In the genomic region with DNA sequence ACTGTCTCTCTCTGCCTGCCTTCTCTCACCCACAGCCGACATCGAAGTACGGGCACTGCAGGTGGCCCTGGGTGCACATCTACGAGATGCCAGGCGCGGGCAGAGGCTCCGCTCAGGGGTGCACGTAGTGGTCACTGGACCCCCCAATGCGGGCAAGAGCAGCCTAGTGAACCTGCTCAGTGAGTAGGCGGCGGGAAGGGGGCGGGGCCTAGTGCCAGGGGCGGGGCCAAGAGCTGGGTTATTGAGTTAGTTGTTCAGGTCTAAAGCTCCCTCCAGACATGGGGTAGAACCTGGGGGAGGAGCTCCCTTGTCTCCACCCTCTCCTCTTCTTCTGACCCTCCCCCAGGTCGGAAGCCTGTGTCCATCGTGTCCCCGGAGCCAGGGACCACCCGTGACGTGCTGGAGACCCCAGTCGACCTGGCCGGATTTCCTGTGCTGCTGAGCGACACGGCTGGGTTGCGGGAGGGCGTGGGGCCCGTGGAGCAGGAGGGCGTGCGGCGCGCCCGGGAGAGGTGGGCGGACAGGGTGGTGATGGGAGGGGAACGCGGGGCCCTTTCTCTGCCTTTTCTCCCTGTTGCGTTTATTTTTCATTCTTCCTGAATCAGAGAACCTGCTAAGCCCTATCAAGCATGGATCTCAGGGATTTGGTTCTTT, we compare ENCODE assay signal across 9 cellular contexts. TPM values are rescaled to one million over a fixed set of nuclear protein-coding genes. Genes with fewer than 3 reads are reported as not detected.
A peak's percentile ranks its signal among the peaks of the same experiment; 100 is the strongest.
DNase-seq lines count a peak whose midpoint lies in the region; ATAC-seq lines count a peak whose summit lies in the region.
"Had no signal": no experiment of that assay in that cellular context is flagged by ENCODE, and none has a peak within 500 bp of the region (broad histone marks: within the 10 kb centered on the region; RNA-seq: fewer than 3 reads in every experiment).

No MANE protein-coding gene starts in this region.

- H3K9me3 Mint-ChIP-seq in stimulated activated naive B cell treated with anti-CD40 and anti-IgM and Interleukin-4, amounts not matched to agents 10 μg/mL and 1 μg/mL and 100 μg/mL, for 72 hours: no peaks in the 10 kb centered on the region

- H3K36me3 Mint-ChIP-seq in stimulated activated naive B cell treated with anti-CD40 and anti-IgM and Interleukin-4, amounts not matched to agents 10 μg/mL and 1 μg/mL and 100 μg/mL, for 72 hours: peaks cover 18 to 36% of the 10 kb centered on the region in 2 donors

- H3K4me1 Mint-ChIP-seq in stimulated activated naive B cell treated with anti-CD40 and anti-IgM and Interleukin-4, amounts not matched to agents 10 μg/mL and 1 μg/mL and 100 μg/mL, for 72 hours: peaks cover 19 to 51% of the 10 kb centered on the region in 2 donors

- no peaks in the 10 kb centered on the region for H3K27me3 Mint-ChIP-seq in stimulated activated naive B cell treated with anti-CD40 and anti-IgM and Interleukin-4, amounts not matched to agents 10 μg/mL and 1 μg/mL and 100 μg/mL, for 72 hours

- ATAC-seq in stimulated activated naive B cell treated with anti-CD40 and anti-IgM and Interleukin-4, amounts not matched to agents 10 μg/mL and 1 μg/mL and 100 μg/mL, for 72 hours (replicated peaks): no peak
- no peak for ATAC-seq in HG03139 (IDR thresholded peaks at IDR 0.05; ENCODE audit: unreplicated experiment)
- ATAC-seq: left ventricle myocardium superior had no signal

- DNase-seq in activated CD8-positive, alpha-beta memory T cell treated with anti-CD3 and anti-CD28 coated beads for 24 hours: peak; percentile 77
- DNase-seq in activated CD8-positive, alpha-beta memory T cell treated with anti-CD3 and anti-CD28 coated beads, Interleukin-2, amount 50 U/mL, for 4 hours: no peak
- DNase-seq in activated CD4-positive, alpha-beta T cell treated with anti-CD3 and anti-CD28 coated beads, Interleukin-2, amount 50 U/mL, for 4 hours: peak; percentile 39 to 42
- DNase-seq in germinal center (ENCODE audit: low spot score) (peak; percentile 52), dermis blood vessel endothelial cell (no peak), mesenteric fat pad (ENCODE audit: low spot score) (no peak)
- no peak for DNase-seq in stimulated activated naive B cell treated with anti-CD40 and anti-IgM and Interleukin-4, amounts not matched to agents 10 μg/mL and 1 μg/mL and 100 μg/mL, for 72 hours

- H3K27ac Mint-ChIP-seq in stimulated activated naive B cell treated with anti-CD40 and anti-IgM and Interleukin-4, amounts not matched to agents 10 μg/mL and 1 μg/mL and 100 μg/mL, for 72 hours: no peak overlapping the region

- peak overlapping the region; percentile 65 to 94 for H3K4me3 Mint-ChIP-seq in stimulated activated naive B cell treated with anti-CD40 and anti-IgM and Interleukin-4, amounts not matched to agents 10 μg/mL and 1 μg/mL and 100 μg/mL, for 72 hours

RNA-seq across cellular contexts. Expression of a gene that starts 1.9 kb away (rescaled TPM):
- 12.3 and 14.1 TPM in 2 replicates for total RNA-seq in dermis blood vessel endothelial cell
- 13.1 TPM for total RNA-seq in mesenteric fat pad

RNA-seq across cellular contexts. Expression of a gene that starts 4.6 kb away (rescaled TPM):
- total RNA-seq in dermis blood vessel endothelial cell (5.0 and 6.8 TPM in 2 replicates), mesenteric fat pad (16.2 TPM)

RNA-seq across cellular contexts. Expression of a gene that starts 29.9 kb away (rescaled TPM):
- total RNA-seq in dermis blood vessel endothelial cell (20.9 and 39.3 TPM in 2 replicates), mesenteric fat pad (45.6 TPM)

RNA-seq across cellular contexts. Expression of a gene that starts 33.5 kb away (rescaled TPM):
- total RNA-seq in dermis blood vessel endothelial cell (40.1 and 52.4 TPM in 2 replicates), mesenteric fat pad (99.2 TPM)

RNA-seq across cellular contexts. Expression of a gene that starts 36.0 kb away (rescaled TPM):
- total RNA-seq in dermis blood vessel endothelial cell: 9.5 and 11.7 TPM in 2 replicates
- total RNA-seq in mesenteric fat pad: 12.9 TPM

Comparison
In these comparisons a context has a peak if more than half of its experiments do, and no peak if none do; other contexts are left out.
1. DNase-seq: peak in activated CD8-positive, alpha-beta memory T cell treated with anti-CD3 and anti-CD28 coated beads for 24 hours (single experiment), activated CD4-positive, alpha-beta T cell treated with anti-CD3 and anti-CD28 coated beads, Interleukin-2, amount 50 U/mL, for 4 hours (2 of 2) and germinal center (single experiment); none in activated CD8-positive, alpha-beta memory T cell treated with anti-CD3 and anti-CD28 coated beads, Interleukin-2, amount 50 U/mL, for 4 hours (single experiment), stimulated activated naive B cell treated with anti-CD40 and anti-IgM and Interleukin-4, amounts not matched to agents 10 μg/mL and 1 μg/mL and 100 μg/mL, for 72 hours (single experiment), dermis blood vessel endothelial cell (single experiment) and mesenteric fat pad (single experiment).